Comparison of ENCODE assay signal across 1 cellular context in genomic region chr1:19772053-19772452, GRCh38.
TF ChIP-seq lines count a peak whose summit lies in the region.

No MANE protein-coding gene starts in this region.

TF ChIP-seq in H1, 55 proteins besides CTCF, POLR2A, EP300 and RAD21:
- TF ChIP-seq JUND (IDR thresholded peaks at IDR 0.05; ENCODE audit: low read length) = no peak
- no peak for TF ChIP-seq MAFK (IDR thresholded peaks at IDR 0.05; ENCODE audit: low read depth, low read length)
- no peak for TF ChIP-seq BACH1 (IDR thresholded peaks at IDR 0.05; ENCODE audit: low read length)
- TF ChIP-seq RNF2 (IDR thresholded peaks at IDR 0.05; ENCODE audit: borderline replicate concordance, low read depth, low read length, missing control alignments, poor library complexity, severe bottlenecking) = no peak
- TF ChIP-seq SRF (IDR thresholded peaks at IDR 0.05; ENCODE audit: low read depth, low read length) = no peak
- no peak for TF ChIP-seq KDM4A (IDR thresholded peaks at IDR 0.05; ENCODE audit: low read depth, low read length, severe bottlenecking)
- no peak for TF ChIP-seq SUZ12 (IDR thresholded peaks at IDR 0.05; ENCODE audit: low read length)
- TF ChIP-seq ZNF274 (IDR thresholded peaks at IDR 0.05; ENCODE audit: borderline replicate concordance, extremely low read depth, low read length) = no peak
- no peak for TF ChIP-seq TEAD4 (IDR thresholded peaks at IDR 0.05; ENCODE audit: low read depth, low read length)
- no peak for TF ChIP-seq YY1 (IDR thresholded peaks at IDR 0.05; ENCODE audit: low read depth, low read length)
